Comparison of ENCODE assay signal across 24 cellular contexts in the genomic region with DNA sequence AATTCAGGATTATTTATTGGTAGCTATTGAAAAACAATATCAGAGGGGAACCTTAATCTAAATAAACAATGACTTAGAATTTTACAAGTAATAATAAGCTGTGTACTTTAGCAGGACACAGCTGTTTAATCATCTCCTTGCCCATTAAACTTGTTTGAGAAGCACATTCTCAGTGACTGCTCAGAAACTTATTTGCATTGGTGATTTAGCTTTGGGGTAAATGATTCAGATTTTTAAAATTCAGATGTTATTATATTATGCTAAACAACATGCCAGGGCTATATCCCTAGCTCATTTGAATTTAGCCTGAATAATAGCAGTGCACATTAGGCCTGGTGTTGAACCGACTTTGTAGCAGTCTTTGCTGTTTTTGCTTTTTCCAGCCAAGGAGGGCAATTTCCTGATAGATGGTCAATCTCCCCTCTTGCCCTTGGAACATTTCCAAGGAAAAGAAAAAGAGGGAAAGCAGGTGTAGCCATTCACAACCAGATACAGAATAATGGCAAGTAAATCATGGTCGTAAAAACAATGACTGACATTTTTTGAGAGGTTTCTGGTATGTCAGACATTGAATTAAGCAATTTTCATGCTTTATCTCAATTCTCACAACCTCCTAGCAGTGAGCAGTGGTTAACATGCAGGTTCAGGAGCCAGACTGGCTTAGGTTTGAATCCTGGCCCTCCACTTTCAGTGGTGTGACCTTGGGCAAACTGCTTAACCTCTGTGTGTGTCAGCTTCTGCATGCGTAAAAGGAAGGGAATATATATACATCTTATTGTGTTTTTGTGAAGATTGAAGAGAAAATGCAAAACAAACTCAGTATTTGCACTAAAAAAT. TPM values are rescaled to one million over a fixed set of nuclear protein-coding genes. Genes with fewer than 3 reads are reported as not detected.
DNase-seq lines count a peak whose midpoint lies in the region; ATAC-seq, FAIRE-seq and TF ChIP-seq lines count a peak whose summit lies in the region.
"Had no signal": no experiment of that assay in that cellular context is flagged by ENCODE, and none has a peak within 500 bp of the region (broad histone marks: within the 10 kb centered on the region; RNA-seq: fewer than 3 reads in every experiment).

No MANE protein-coding gene starts in this region.

- ATAC-seq in pancreas = peak; percentile 56 to 74 (median 66)
- ATAC-seq: A549, psoas muscle had no signal

- H3K4me3 ChIP-seq in pancreas (no peak overlapping the region), brain microvascular endothelial cell (ENCODE audit: low read depth, low read length) (no peak overlapping the region), BE2C (ENCODE audit: low read depth, low read length) (no peak overlapping the region)
- H3K4me3 ChIP-seq: A549, coronary artery, GM23248, psoas muscle had no signal

- H3K4me1 ChIP-seq in pancreas (peaks cover 17 to 19% (median 17%) of the 10 kb centered on the region in 3 donors), BE2C (peaks cover 8% of the 10 kb centered on the region)
- H3K4me1 ChIP-seq: A549, psoas muscle had no signal

- in situ Hi-C loops in brain microvascular endothelial cell (cut with HindIII; ENCODE audit: low pct_ligation_motif_present, low sequenced_read_pairs) = no loop called here

- intact Hi-C loops in pancreas (cut with DNase I) = no loop called here

- H3K27me3 ChIP-seq in pancreas (no peaks in the 10 kb centered on the region), brain microvascular endothelial cell (replicated peaks) (no peaks in the 10 kb centered on the region), BE2C (no peaks in the 10 kb centered on the region)

- peak overlapping the region in 2 of 4 donors; percentile 33 to 57 for H3K27ac ChIP-seq in pancreas
- H3K27ac ChIP-seq in brain microvascular endothelial cell = no peak overlapping the region
- H3K27ac ChIP-seq: A549, coronary artery, GM23248, psoas muscle, WERI-Rb-1 had no signal

- H3K36me3 ChIP-seq in pancreas = no peaks in the 10 kb centered on the region
- no peaks in the 10 kb centered on the region for H3K36me3 ChIP-seq in brain microvascular endothelial cell (replicated peaks)
- no peaks in the 10 kb centered on the region for H3K36me3 ChIP-seq in BE2C
- H3K36me3 ChIP-seq: WERI-Rb-1 had no signal

- WGBS in pancreas, 2 donors = 28 to 33% methylated on average over 3 of the region's 3 CpGs

- TF ChIP-seq CTCF in pancreas (IDR thresholded peaks at IDR 0.05) = no peak
- no peak for TF ChIP-seq CTCF in brain microvascular endothelial cell (IDR thresholded peaks at IDR 0.05; ENCODE audit: low read depth, low read length, missing control alignments)
- no peak for TF ChIP-seq CTCF in BE2C (IDR thresholded peaks at IDR 0.05; ENCODE audit: low read depth, low read length)

- H3K9me3 ChIP-seq in pancreas = no peaks in the 10 kb centered on the region
- H3K9me3 ChIP-seq in BE2C = no peaks in the 10 kb centered on the region; the same call in 1 of the 2 replicates
- H3K9me3 ChIP-seq: A549, psoas muscle had no signal

- no peak for FAIRE-seq in pancreas (lab: Jason Lieb, UNC)
- FAIRE-seq: A549, urothelium cell line had no signal

- DNase-seq in NCI-H2227 (lab: John Stamatoyannopoulos, UW; ENCODE audit: unreplicated experiment) (peak; percentile 4), NCI-H2227 treated with DMSO at 0.1 percent for 48 hours (lab: John Stamatoyannopoulos, UW) (no peak), NCI-H1105 (lab: John Stamatoyannopoulos, UW) (peak; percentile 19), SHP77 treated with DMSO at 0.1 percent for 48 hours (lab: John Stamatoyannopoulos, UW) (peak; percentile 22), pancreas (no peak), brain microvascular endothelial cell (no peak), BE2C (no peak)
- no peak for DNase-seq in activated CD8-positive, alpha-beta memory T cell treated with anti-CD3 and anti-CD28 coated beads, Interleukin-2, amount 50 U/mL, for 48 hours
- DNase-seq: activated CD4-positive, alpha-beta T cell treated with anti-CD3 and anti-CD28 coated beads, Interleukin-2, amount 10 ng/mL, durations not matched to agents 24 days and 14 days; activated naive CD4-positive, alpha-beta T cell; activated T-cell treated with anti-CD3 and anti-CD28 coated beads, Interleukin-2, amount 50 U/mL, for 48 hours; GM23248; naive B cell; NCI-H1694; psoas muscle; substantia nigra; WERI-Rb-1 had no signal

RNA-seq across cellular contexts. Expression of gene ARHGEF38, which starts 16.8 kb away (rescaled TPM):
- total RNA-seq in pancreas = 10 to 100 TPM in 3 of 6 donors, 1 to 10 TPM in 3; 6.4 to 19.2 (median 10.5) TPM
- polyA plus RNA-seq in pancreas = 1 to 10 TPM; 5.0 to 6.8 TPM
- polyA plus RNA-seq in BE2C (2012; ENCODE audit: insufficient read depth, insufficient read length, low read depth) = not detected
- total RNA-seq: activated CD4-positive, alpha-beta T cell treated with anti-CD3 and anti-CD28 coated beads, Interleukin-2, amount 10 ng/mL, durations not matched to agents 24 days and 14 days; fibroblast of lung; GM23248; mesenteric fat pad; psoas muscle; skeletal muscle tissue; T-helper 2 cell treated with Interferon-gamma antibody and Interleukin-4, amounts not matched to agents 100 ng/mL and 5 ng/mL, for 36 hours had no signal
- polyA plus RNA-seq: fibroblast of lung, GM23248, psoas muscle had no signal

Comparison
In these comparisons a context has a peak if more than half of its experiments do, and no peak if none do; other contexts are left out.
1. DNase-seq: peak in NCI-H2227 (single experiment), NCI-H1105 (single experiment) and SHP77 treated with DMSO at 0.1 percent for 48 hours (single experiment); none in NCI-H2227 treated with DMSO at 0.1 percent for 48 hours (single experiment), pancreas (0 of 6), activated CD8-positive, alpha-beta memory T cell treated with anti-CD3 and anti-CD28 coated beads, Interleukin-2, amount 50 U/mL, for 48 hours (single experiment), brain microvascular endothelial cell (single experiment) and BE2C (single experiment).